Comparison of ENCODE assay signal across 8 cellular contexts in the genomic region with DNA sequence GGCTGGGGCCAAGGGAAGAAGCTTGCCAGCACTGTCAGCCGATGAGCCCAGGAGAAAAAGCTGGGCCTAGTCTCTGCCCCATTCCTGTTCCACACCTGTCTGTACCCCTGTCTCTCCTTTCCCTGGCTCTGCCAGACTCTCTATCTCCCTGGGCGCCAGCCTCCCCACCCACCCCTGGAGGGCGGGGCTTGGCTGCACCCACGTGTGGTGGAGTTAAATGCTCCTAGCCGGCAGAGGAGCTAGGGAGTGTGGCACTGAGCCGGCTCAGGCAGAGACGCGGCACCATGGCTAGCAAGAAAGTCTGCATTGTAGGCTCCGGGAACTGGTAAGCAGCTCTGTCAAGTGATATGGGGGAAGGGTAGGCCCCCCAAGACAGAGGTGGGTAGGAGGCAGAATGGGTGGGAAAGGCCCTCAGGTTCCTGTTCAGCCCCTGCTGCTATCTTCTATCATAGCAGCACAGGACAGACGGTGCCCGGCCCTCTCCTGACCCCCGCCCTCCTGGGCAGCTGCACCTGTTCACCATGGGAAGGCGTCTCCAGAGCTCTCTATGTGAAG. TPM values are rescaled to one million over a fixed set of nuclear protein-coding genes. Genes with fewer than 3 reads are reported as not detected.
DNase-seq lines count a peak whose midpoint lies in the region; ATAC-seq and TF ChIP-seq lines count a peak whose summit lies in the region.

GPD1 (plus strand) TSS at position 242 of the 555 bp plus-strand sequence; CDS start at position 285, 43 bp downstream.

- H3K27me3 Mint-ChIP-seq in H9 (ENCODE audit: low read depth) = peaks cover 4% of the 10 kb centered on the region
- peaks cover 0 to 9% (median 0%) of the 10 kb centered on the region in 5 donors for H3K27me3 Mint-ChIP-seq in naive thymus-derived CD8-positive, alpha-beta T cell

- H3K14ac ChIP-seq in H9 (ENCODE audit: insufficient read depth, low read length) = peak within 1 kb of the TSS; percentile 9; the same call in 1 of the 2 replicates

- peak within 1 kb of the TSS; percentile 15 to 57 (median 21); a peak in 4 of 7 replicates for H3K27ac Mint-ChIP-seq in H9
- H3K27ac Mint-ChIP-seq in naive thymus-derived CD8-positive, alpha-beta T cell = peak within 1 kb of the TSS in 4 of 10 donors; percentile 38 to 76 (median 55)

- H4K91ac ChIP-seq in H9 (ENCODE audit: insufficient read length, low read depth, low read length) = no peak within 1 kb of the TSS

- no peak within 1 kb of the TSS for H2BK5ac ChIP-seq in H9 (ENCODE audit: insufficient read length, low read length)

- H3K27ac ChIP-seq in A673 (ENCODE audit: low read depth, low read length, poor library complexity, severe bottlenecking) (no peak within 1 kb of the TSS), H9 (ENCODE audit: insufficient read length, low read depth, low read length) (no peak within 1 kb of the TSS)

- POLR2A ChIA-PET in A673 (lab: Charles Lee; ENCODE audit: low non-redundant PET) = interaction anchor here (0.6 to 1.1 kb wide), 2 partner anchors 19 to 353 kb away, joined by 3 to 7 read pairs; no protein-coding TSS in a partner anchor
- POLR2A ChIA-PET in naive thymus-derived CD8-positive, alpha-beta T cell (lab: Charles Lee) = interaction anchor here (0.6 to 2.1 kb wide), 6 partner anchors 8 to 210 kb away, joined by 3 to 8 read pairs (median 3); partner anchors contain the start of genes CERS5, COX14 and SMARCD1

- H3K79me2 ChIP-seq in H9 (ENCODE audit: insufficient read depth, low read length) = no peaks in the 10 kb centered on the region

- no peak within 1 kb of the TSS for H3K56ac ChIP-seq in H9 (ENCODE audit: insufficient read length, low read depth, low read length)

- CTCF ChIA-PET in A673 (lab: Charles Lee) = interaction anchor here (0.7 to 1.2 kb wide), 4 partner anchors 8 to 19 kb away, joined by 3 read pairs; partner anchors contain the start of gene COX14

- no peak within 1 kb of the TSS for H2BK12ac ChIP-seq in H9 (ENCODE audit: insufficient read length, low read depth, low read length)

- ATAC-seq in naive thymus-derived CD8-positive, alpha-beta T cell = peak; percentile 63 to 70
- ATAC-seq in GM21825 (IDR thresholded peaks at IDR 0.05; ENCODE audit: unreplicated experiment) = no peak
- no peak for ATAC-seq in HG03439 (IDR thresholded peaks at IDR 0.05; ENCODE audit: unreplicated experiment)
- ATAC-seq in HG02642 (IDR thresholded peaks at IDR 0.05; ENCODE audit: poor library complexity, unreplicated experiment) = no peak

- BruUV-seq in A673 (replicated peaks; lab: Mats Ljungman, UMichigan) = no TSS peak

- H3K36me3 Mint-ChIP-seq in H9 (ENCODE audit: insufficient read depth in 1 of 3, low read depth in 3 of 3) = peaks cover 14 to 32% (median 26%) of the 10 kb centered on the region in 3 experiments
- H3K36me3 Mint-ChIP-seq in naive thymus-derived CD8-positive, alpha-beta T cell = peaks cover 0 to 30% (median 5%) of the 10 kb centered on the region in 3 donors

- H3K23me2 ChIP-seq in H9 (ENCODE audit: insufficient read length, low read depth, low read length, poor library complexity, severe bottlenecking) = no peaks in the 10 kb centered on the region

- H3K4me3 ChIP-seq in A673 (ENCODE audit: low read depth, low read length, poor library complexity, severe bottlenecking) (no peak within 1 kb of the TSS), fibroblast of mammary gland (ENCODE audit: control insufficient read depth, low read depth, low read length) (no peak within 1 kb of the TSS)

- H3K27me3 ChIP-seq in A673 (replicated peaks; ENCODE audit: insufficient read depth, low read depth, low read length, poor library complexity) (no peaks in the 10 kb centered on the region), H9 (ENCODE audit: insufficient read depth, low read length) (no peaks in the 10 kb centered on the region)

- no CpG with 5 or more reads among the region's 13 CpGs for WGBS in H9 (ENCODE audit: extremely low coverage, insufficient read length, low lambda C conversion rate)

- no peak within 1 kb of the TSS for H3K4ac ChIP-seq in H9 (ENCODE audit: low read depth, low read length)

- H4K5ac ChIP-seq in H9 (ENCODE audit: insufficient read length, low read depth, low read length) = no peak within 1 kb of the TSS

- no peak within 1 kb of the TSS for H3K18ac ChIP-seq in H9 (ENCODE audit: insufficient read length, low read depth, low read length)

- intact Hi-C loops in A673 (cut with micrococcal nuclease; ENCODE audit: unreplicated experiment) = no loop called here

- no peak within 1 kb of the TSS for H3K9ac ChIP-seq in H9 (ENCODE audit: extremely low read depth, insufficient read length, low read length)

- H3K9me3 Mint-ChIP-seq in H9 = no peaks in the 10 kb centered on the region
- no peaks in the 10 kb centered on the region for H3K9me3 Mint-ChIP-seq in naive thymus-derived CD8-positive, alpha-beta T cell

- no peak within 1 kb of the TSS for H4K8ac ChIP-seq in H9 (replicated peaks; ENCODE audit: insufficient read length, low read depth, low read length)

- peaks cover 17% of the 10 kb centered on the region for H3K36me3 ChIP-seq in A673 (ENCODE audit: insufficient read depth, low read length, poor library complexity, severe bottlenecking)

- H3K4me1 Mint-ChIP-seq in H9 = peaks cover 44 to 46% of the 10 kb centered on the region in 2 experiments
- H3K4me1 Mint-ChIP-seq in naive thymus-derived CD8-positive, alpha-beta T cell = peaks cover 0 to 6% (median 2%) of the 10 kb centered on the region in 4 donors

- no peak within 1 kb of the TSS for H3K23ac ChIP-seq in H9 (ENCODE audit: insufficient read length, low read depth, low read length)

- H2BK20ac ChIP-seq in H9 (ENCODE audit: low read depth, low read length, poor library complexity, severe bottlenecking) = no peak within 1 kb of the TSS

- no peaks in the 10 kb centered on the region for H4K20me1 ChIP-seq in H9 (ENCODE audit: control insufficient read depth, insufficient read depth, insufficient read length)

- no peak within 1 kb of the TSS for H2BK120ac ChIP-seq in H9 (ENCODE audit: low read depth, low read length, poor library complexity, severe bottlenecking)

- H3K4me2 ChIP-seq in H9 (ENCODE audit: insufficient read depth, insufficient read length, low read length) = no peak within 1 kb of the TSS

- no peak within 1 kb of the TSS for H2AFZ ChIP-seq in H9 (ENCODE audit: low read length)

- no peak within 1 kb of the TSS for H3T11ph ChIP-seq in H9 (ENCODE audit: low read length)

- peaks cover 8% of the 10 kb centered on the region for H3K4me1 ChIP-seq in A673 (ENCODE audit: insufficient read depth, low read length, poor library complexity, severe bottlenecking)
- no peaks in the 10 kb centered on the region; the same call in 1 of the 2 replicates for H3K4me1 ChIP-seq in H9 (ENCODE audit: insufficient read depth, low read length)

- H2BK15ac ChIP-seq in H9 (ENCODE audit: low read depth, low read length) = no peak within 1 kb of the TSS

- H3K4me3 Mint-ChIP-seq in H9 = no peak within 1 kb of the TSS
- no peak within 1 kb of the TSS for H3K4me3 Mint-ChIP-seq in naive thymus-derived CD8-positive, alpha-beta T cell

- H3K79me1 ChIP-seq in H9 (ENCODE audit: insufficient read depth, low read depth, low read length, poor library complexity, severe bottlenecking) = no peaks in the 10 kb centered on the region

- 0 out of 2 replicates have a peak, but pooled peaks have one; percentile 18 for TF ChIP-seq CTCF in A673 (conservative IDR thresholded peaks at IDR 0.05; ENCODE audit: low read depth, low read length)
- no peak for TF ChIP-seq CTCF in H9 (conservative IDR thresholded peaks at IDR 0.05)
- no peak for TF ChIP-seq CTCF in fibroblast of mammary gland (conservative IDR thresholded peaks at IDR 0.05; ENCODE audit: control insufficient read depth, insufficient read depth, low read depth, low read length)

- DNase-seq in A673 (ENCODE audit: low spot score) = peak; percentile 82
- DNase-seq in H9 = peak; percentile 76
- peak; percentile 66 for DNase-seq in SW480 (ENCODE audit: low spot score)
- peak; percentile 28 for DNase-seq in fibroblast of mammary gland (ENCODE audit: low read depth)
- no peak for DNase-seq in naive thymus-derived CD8-positive, alpha-beta T cell

- H3K9me3 ChIP-seq in A673 (ENCODE audit: low read depth, low read length, poor library complexity, severe bottlenecking) (no peaks in the 10 kb centered on the region), H9 (ENCODE audit: control insufficient read depth, low read depth, low read length) (no peaks in the 10 kb centered on the region)

- H2AK5ac ChIP-seq in H9 (ENCODE audit: insufficient read length, low read length) = no peak within 1 kb of the TSS

RNA-seq across cellular contexts. Expression of gene GPD1, which starts in this region (rescaled TPM):
- total RNA-seq in A673 (2021) = 0.58 and 1.3 TPM in 2 replicates
- 0.70 and 1.2 TPM in 2 replicates for total RNA-seq in H9 (2021)
- 1 to 10 TPM; 1.1 to 1.5 TPM for total RNA-seq in naive thymus-derived CD8-positive, alpha-beta T cell
- polyA plus RNA-seq in naive thymus-derived CD8-positive, alpha-beta T cell = not detected

Comparison
In these comparisons a context has a peak if more than half of its experiments do, and no peak if none do; other contexts are left out.
1. DNase-seq: peak in A673 (single experiment), H9 (single experiment), SW480 (single experiment) and fibroblast of mammary gland (single experiment); none in naive thymus-derived CD8-positive, alpha-beta T cell (0 of 10).
2. ATAC-seq: peak in naive thymus-derived CD8-positive, alpha-beta T cell (2 of 2); none in GM21825 (single experiment), HG03439 (single experiment) and HG02642 (single experiment).